Comparison of ENCODE assay signal across 12 cellular contexts in genomic region chr1:203447598-203447997, GRCh38. TPM values are rescaled to one million over a fixed set of nuclear protein-coding genes. Genes with fewer than 3 reads are reported as not detected.
"Had no signal": no experiment of that assay in that cellular context is flagged by ENCODE, and none has a peak within 500 bp of the region (broad histone marks: within the 10 kb centered on the region; RNA-seq: fewer than 3 reads in every experiment).

No MANE protein-coding gene starts in this region.

RNA-seq across cellular contexts. Expression of gene PRELP, which starts 28.0 kb away (rescaled TPM):
- total RNA-seq: activated CD4-positive, alpha-beta T cell treated with anti-CD3 and anti-CD28 coated beads, Interleukin-2, amount 10 ng/mL, durations not matched to agents 24 days and 14 days; activated CD8-positive, alpha-beta memory T cell treated with anti-CD3 and anti-CD28 coated beads for 36 hours; activated CD8-positive, alpha-beta T cell treated with anti-CD3 and anti-CD28 coated beads for 36 hours; activated naive CD8-positive, alpha-beta T cell treated with anti-CD3 and anti-CD28 coated beads for 36 hours; activated T-cell treated with anti-CD3 and anti-CD28 coated beads, Interleukin-2, amount 50 U/mL, for 72 hours; activated T-helper 17 cell treated with anti-CD3 and anti-CD28 coated beads, Interleukin-2, amount 50 U/mL, for 72 hours; HepG2; MCF 10A; RPMI7951; SJCRH30 had no signal
- polyA plus RNA-seq: HepG2, IgD-negative memory B cell had no signal

RNA-seq across cellular contexts. Expression of gene OPTC, which starts 46.4 kb away (rescaled TPM):
- total RNA-seq: activated CD4-positive, alpha-beta T cell treated with anti-CD3 and anti-CD28 coated beads, Interleukin-2, amount 10 ng/mL, durations not matched to agents 24 days and 14 days; activated CD8-positive, alpha-beta memory T cell treated with anti-CD3 and anti-CD28 coated beads for 36 hours; activated CD8-positive, alpha-beta T cell treated with anti-CD3 and anti-CD28 coated beads for 36 hours; activated naive CD8-positive, alpha-beta T cell treated with anti-CD3 and anti-CD28 coated beads for 36 hours; activated T-cell treated with anti-CD3 and anti-CD28 coated beads, Interleukin-2, amount 50 U/mL, for 72 hours; activated T-helper 17 cell treated with anti-CD3 and anti-CD28 coated beads, Interleukin-2, amount 50 U/mL, for 72 hours; aorta; HepG2; MCF 10A; RPMI7951; SJCRH30 had no signal
- polyA plus RNA-seq: HepG2, IgD-negative memory B cell had no signal
